In genomic region chr22:22933100-22933806, GRCh38 we compare ENCODE assay signal across 37 cellular contexts. TPM values are rescaled to one million over a fixed set of nuclear protein-coding genes. Genes with fewer than 3 reads are reported as not detected.
DNase-seq lines count a peak whose midpoint lies in the region; ATAC-seq, FAIRE-seq and TF ChIP-seq lines count a peak whose summit lies in the region.
"Had no signal": no experiment of that assay in that cellular context is flagged by ENCODE, and none has a peak within 500 bp of the region (broad histone marks: within the 10 kb centered on the region; RNA-seq: fewer than 3 reads in every experiment).

No MANE protein-coding gene starts in this region.

- H3K36me3 Mint-ChIP-seq in memory B cell (peaks cover 3% of the 10 kb centered on the region), neural progenitor cell (no peaks in the 10 kb centered on the region)

- peaks cover 96 to 100% (median 99%) of the 10 kb centered on the region in 10 experiments for H3K4me1 ChIP-seq in BLaER1 treated with 17β-estradiol and CSF1 and Interleukin-3, amounts not matched to agents 10 nM and 100 nM
- H3K4me1 ChIP-seq in neural progenitor cell: no peaks in the 10 kb centered on the region
- H3K4me1 ChIP-seq: BE2C, prostate gland had no signal

- H3K4me3 Mint-ChIP-seq in memory B cell (peak overlapping the region; percentile 28), neural progenitor cell (no peak overlapping the region)
- H3K4me3 Mint-ChIP-seq: activated CD4-positive, alpha-beta T cell treated with anti-CD3 and anti-CD28 coated beads, Interleukin-2, amount 10 ng/mL, durations not matched to agents 24 days and 14 days; activated T-cell treated with anti-CD3 and anti-CD28 coated beads, Interleukin-2, amount 50 U/mL, for 24 hours; HFFc6 had no signal

- H3K27ac Mint-ChIP-seq in memory B cell (peak overlapping the region; percentile 95), neural progenitor cell (no peak overlapping the region)
- H3K27ac Mint-ChIP-seq: activated T-cell treated with anti-CD3 and anti-CD28 coated beads, Interleukin-2, amount 50 U/mL, for 24 hours; HFFc6 had no signal

- H3K27me3 ChIP-seq in BLaER1 treated with 17β-estradiol and CSF1 and Interleukin-3, amounts not matched to agents 10 nM and 100 nM: no peaks in the 10 kb centered on the region
- H3K27me3 ChIP-seq in SU-DHL-6 (ENCODE audit: low read length) (no peaks in the 10 kb centered on the region), neural progenitor cell (peaks cover 23% of the 10 kb centered on the region)
- H3K27me3 ChIP-seq: BE2C, SJSA1 had no signal

- H3K9me3 ChIP-seq in BLaER1 treated with 17β-estradiol and CSF1 and Interleukin-3, amounts not matched to agents 10 nM and 100 nM (replicated peaks in 1 of 11): no peaks in the 10 kb centered on the region
- H3K9me3 ChIP-seq in SU-DHL-6 (ENCODE audit: insufficient read depth, low read length) (no peaks in the 10 kb centered on the region), neural progenitor cell (ENCODE audit: low read depth) (no peaks in the 10 kb centered on the region)
- H3K9me3 ChIP-seq: BE2C, neutrophil, prostate gland, SJSA1 had no signal

- H3K4me2 ChIP-seq in BLaER1 treated with 17β-estradiol and CSF1 and Interleukin-3, amounts not matched to agents 10 nM and 100 nM: peak overlapping the region; percentile 77 to 99 (median 92)
- peak overlapping the region; percentile 42 for H3K4me2 ChIP-seq in SU-DHL-6 (ENCODE audit: low read depth, low read length, poor library complexity, severe bottlenecking)
- no peak overlapping the region for H3K4me2 ChIP-seq in neural progenitor cell

- H3K4me3 ChIP-seq in BLaER1 treated with 17β-estradiol and CSF1 and Interleukin-3, amounts not matched to agents 10 nM and 100 nM: no peak overlapping the region
- no peak overlapping the region for H3K4me3 ChIP-seq in SU-DHL-6 (ENCODE audit: insufficient read depth, low read length, poor library complexity, severe bottlenecking)
- H3K4me3 ChIP-seq in neural progenitor cell: no peak overlapping the region
- H3K4me3 ChIP-seq: prostate gland, SJSA1 had no signal

- H3K27me3 Mint-ChIP-seq in memory B cell (no peaks in the 10 kb centered on the region), neural progenitor cell (ENCODE audit: insufficient read depth, low read depth) (peaks cover 7% of the 10 kb centered on the region)
- H3K27me3 Mint-ChIP-seq: activated T-cell treated with anti-CD3 and anti-CD28 coated beads, Interleukin-2, amount 50 U/mL, for 24 hours had no signal

- no peak for ATAC-seq in memory B cell (ENCODE audit: low read depth)
- no peak for ATAC-seq in GM21515 (IDR thresholded peaks at IDR 0.05; ENCODE audit: unreplicated experiment)
- ATAC-seq: esophagus mucosa, left lobe of liver, sciatic nerve had no signal

- peaks cover 22% of the 10 kb centered on the region for H3K79me2 ChIP-seq in SU-DHL-6 (ENCODE audit: insufficient read depth, low read length)
- no peaks in the 10 kb centered on the region for H3K79me2 ChIP-seq in neural progenitor cell (ENCODE audit: low read depth)

- H3K27ac ChIP-seq in BLaER1 treated with 17β-estradiol and CSF1 and Interleukin-3, amounts not matched to agents 10 nM and 100 nM: peak overlapping the region in 10 of 11 experiments; percentile 88 to 99 (median 95); a peak in 19 of 22 replicates
- peak overlapping the region; percentile 96 for H3K27ac ChIP-seq in SU-DHL-6 (ENCODE audit: low read depth, low read length)
- H3K27ac ChIP-seq in neural progenitor cell: no peak overlapping the region
- H3K27ac ChIP-seq: neutrophil, prostate gland, SJSA1 had no signal

- H2AFZ ChIP-seq in SU-DHL-6 (ENCODE audit: low read depth, low read length, severe bottlenecking) (no peak overlapping the region), neural progenitor cell (replicated peaks) (no peak overlapping the region)

- TF ChIP-seq POLR2A in GM12892 (IDR thresholded peaks at IDR 0.05; ENCODE audit: low read depth, low read length): no peak

- FAIRE-seq in GM12892 (lab: Jason Lieb, UNC): peak; percentile 50
- FAIRE-seq: RCC 7860 had no signal

- no peak for DNase-seq in GM12892 (ENCODE audit: insufficient read length)
- no peak for DNase-seq in memory B cell (ENCODE audit: low spot score in 2 of 2)
- no peak for DNase-seq in HUDEP-2 (lab: John Stamatoyannopoulos, UW; ENCODE audit: unreplicated experiment in 76 of 76)
- no peak for DNase-seq in neural progenitor cell (ENCODE audit: low spot score)
- DNase-seq in 8988T: no peak
- DNase-seq: ACHN; activated CD4-positive, alpha-beta T cell treated with anti-CD3 and anti-CD28 coated beads, Interleukin-2, amount 10 ng/mL, durations not matched to agents 24 days and 14 days; activated gamma-delta T cell; activated T-cell treated with anti-CD3 and anti-CD28 coated beads, Interleukin-2, amount 50 U/mL, for 24 hours; BE2C; caudate nucleus; COR-L47; glutamatergic neuron; GOT3; HFFc6; mesendoderm; NCI-H1436; NCI-H2081 treated with DMSO at 0.1 percent for 48 hours; NCI-H226; NCI-H69; stimulated activated CD4-positive, alpha-beta T cell treated with anti-CD3 and anti-CD28 coated beads, Interleukin-12 subunit alpha, Interleukin-12 subunit beta, amount 100 ng/mL, for 4 hours; stimulated activated CD4-positive, alpha-beta T cell treated with anti-CD3 and anti-CD28 coated beads, Interleukin-4, amount 100 ng/mL, for 24 hours; substantia nigra; trophoblast cell had no signal

- no peaks in the 10 kb centered on the region for H3K36me3 ChIP-seq in BLaER1 treated with 17β-estradiol and CSF1 and Interleukin-3, amounts not matched to agents 10 nM and 100 nM
- no peaks in the 10 kb centered on the region for H3K36me3 ChIP-seq in SU-DHL-6 (ENCODE audit: low read length)
- H3K36me3 ChIP-seq in neural progenitor cell: no peaks in the 10 kb centered on the region
- H3K36me3 ChIP-seq: BE2C, neutrophil, prostate gland, SJSA1 had no signal

- peaks cover 19% of the 10 kb centered on the region for H3F3A ChIP-seq in SU-DHL-6 (ENCODE audit: insufficient read depth)
- no peaks in the 10 kb centered on the region for H3F3A ChIP-seq in neural progenitor cell (ENCODE audit: low read depth)

- H3K9ac ChIP-seq in BLaER1 treated with 17β-estradiol and CSF1 and Interleukin-3, amounts not matched to agents 10 nM and 100 nM: peak overlapping the region in 8 of 11 experiments; percentile 77 to 87 (median 82); a peak in 14 of 22 replicates
- H3K9ac ChIP-seq in SU-DHL-6 (ENCODE audit: low read length) (peak overlapping the region; percentile 62), neural progenitor cell (no peak overlapping the region)

- no peaks in the 10 kb centered on the region for H3K9me2 ChIP-seq in SU-DHL-6 (replicated peaks; ENCODE audit: insufficient read depth, low read length)

- no peak for TF ChIP-seq CTCF in SU-DHL-6 (IDR thresholded peaks at IDR 0.05; ENCODE audit: insufficient read depth, low read length, poor library complexity, severe bottlenecking)
- TF ChIP-seq CTCF in neural progenitor cell (IDR thresholded peaks at IDR 0.05): no peak

- H3K4me1 Mint-ChIP-seq in memory B cell (peaks cover 76% of the 10 kb centered on the region), neural progenitor cell (no peaks in the 10 kb centered on the region)

- H4K20me1 ChIP-seq in BLaER1 treated with 17β-estradiol and CSF1 and Interleukin-3, amounts not matched to agents 10 nM and 100 nM: no peaks in the 10 kb centered on the region
- H4K20me1 ChIP-seq in SU-DHL-6 (ENCODE audit: low read depth, low read length) (no peaks in the 10 kb centered on the region), neural progenitor cell (ENCODE audit: low read depth) (no peaks in the 10 kb centered on the region)

- H3K9me3 Mint-ChIP-seq in memory B cell (no peaks in the 10 kb centered on the region), neural progenitor cell (no peaks in the 10 kb centered on the region)
- H3K9me3 Mint-ChIP-seq: activated CD4-positive, alpha-beta T cell treated with anti-CD3 and anti-CD28 coated beads, Interleukin-2, amount 10 ng/mL, durations not matched to agents 24 days and 14 days; activated T-cell treated with anti-CD3 and anti-CD28 coated beads, Interleukin-2, amount 50 U/mL, for 24 hours; HFFc6 had no signal

RNA-seq across cellular contexts. Expression of gene IGLL5, which starts 45.6 kb away (rescaled TPM):
- 20.3 TPM for polyA plus RNA-seq in GM12892 (2012; ENCODE audit: missing spikeins)
- not detected in 2 replicates for total RNA-seq in neural progenitor cell (ENCODE audit: low replicate concordance)
- total RNA-seq: activated CD4-positive, alpha-beta T cell treated with anti-CD3 and anti-CD28 coated beads, Interleukin-2, amount 10 ng/mL, durations not matched to agents 24 days and 14 days; fibroblast of villous mesenchyme; G401; HFFc6; myocyte; prostate gland; SJSA1 had no signal
